1 cellular context compared by ENCODE assay signal in genomic region chr12:57079821-57080220, GRCh38.
TF ChIP-seq lines count a peak whose summit lies in the region.

No MANE protein-coding gene starts in this region.

TF ChIP-seq in GM12878, 131 proteins besides CTCF, POLR2A, EP300 and RAD21:
- TF ChIP-seq SIX5 (IDR thresholded peaks at IDR 0.05; ENCODE audit: low read depth, low read length, severe bottlenecking) (no peak), SREBF1 (IDR thresholded peaks at IDR 0.05; ENCODE audit: low read length) (no peak), SPI1 (IDR thresholded peaks at IDR 0.05; ENCODE audit: borderline replicate concordance, insufficient read depth, low read depth, low read length) (no peak), YBX1 (IDR thresholded peaks at IDR 0.05) (no peak), NBN (IDR thresholded peaks at IDR 0.05) (no peak)
